ENCODE assay signal across 8 cellular contexts in the genomic region with DNA sequence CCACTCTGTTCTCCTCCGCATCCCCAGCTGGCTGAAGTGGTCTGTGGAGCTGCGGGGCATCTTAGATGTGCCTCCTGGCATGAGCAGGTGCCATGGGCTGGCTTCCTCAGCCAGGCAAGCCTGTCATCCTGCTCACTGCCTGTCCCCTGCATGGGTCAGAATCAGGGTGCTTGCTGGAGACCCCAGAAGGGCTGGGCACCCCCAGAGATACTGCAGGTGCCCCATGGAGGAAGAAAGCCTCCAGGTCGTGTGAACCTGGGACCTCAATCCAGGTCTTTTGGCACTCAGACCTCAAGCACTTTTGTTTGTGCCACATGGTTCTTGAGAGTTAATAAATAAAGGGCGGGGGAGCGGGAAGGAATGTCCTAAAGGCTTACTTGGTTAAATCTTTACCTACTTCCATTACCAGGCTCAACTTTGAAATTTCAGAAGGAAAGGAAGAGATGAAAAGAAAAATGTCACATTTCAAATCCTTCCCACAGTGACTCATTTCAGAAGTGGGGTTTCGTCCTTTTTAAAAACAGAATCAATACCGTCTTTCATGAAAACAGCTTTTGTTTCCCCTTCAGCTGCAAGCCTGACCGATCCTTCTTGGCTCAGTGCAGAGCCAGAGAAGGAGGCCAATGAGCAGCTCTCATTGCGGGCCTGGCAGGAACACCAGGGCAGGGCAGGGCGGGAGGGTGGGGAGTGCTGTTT.
A peak's percentile ranks its signal among the peaks of the same experiment; 100 is the strongest.
DNase-seq lines count a peak whose midpoint lies in the region; ATAC-seq, FAIRE-seq and TF ChIP-seq lines count a peak whose summit lies in the region.

No MANE protein-coding gene starts in this region.

- POLR2A ChIA-PET in A673 (lab: Charles Lee; ENCODE audit: low non-redundant PET): no interaction called here

- TF ChIP-seq POLR2A in GM12891 (IDR thresholded peaks at IDR 0.05; ENCODE audit: low read depth, low read length): no peak

- no TSS peak for BruUV-seq in A673 (replicated peaks; lab: Mats Ljungman, UMichigan)

- CTCF ChIA-PET in A673 (lab: Charles Lee): no interaction called here

- H3K9ac ChIP-seq in OCI-LY3 (ENCODE audit: low read length): no peak overlapping the region

- intact Hi-C loops in A673 (cut with micrococcal nuclease; ENCODE audit: unreplicated experiment): no loop called here

- DNase-seq in GM12891 (ENCODE audit: insufficient read length, low spot score) (peak; percentile 52), left kidney (ENCODE audit: low read depth, low spot score) (peak; percentile 69), A673 (ENCODE audit: low spot score) (no peak)
- DNase-seq in stimulated activated CD4-positive, alpha-beta T cell treated with anti-CD3 and anti-CD28 coated beads, Interleukin-2, amount 100 ng/mL, for 24 hours: no peak
- DNase-seq in activated CD4-positive, CD25-positive, alpha-beta regulatory T cell treated with anti-CD3 and anti-CD28 coated beads, Interleukin-2, amount 50 U/mL, for 72 hours: no peak
- DNase-seq in effector CD8-positive, alpha-beta T cell (lab: John Stamatoyannopoulos, UW): no peak

- peak; percentile 69 for FAIRE-seq in GM12891 (lab: Jason Lieb, UNC)

- H3K9me3 ChIP-seq in OCI-LY3 (ENCODE audit: insufficient read depth, low read length) (no peaks in the 10 kb centered on the region), A673 (ENCODE audit: low read depth, low read length, poor library complexity, severe bottlenecking) (no peaks in the 10 kb centered on the region)

- H3K4me1 ChIP-seq in OCI-LY3 (ENCODE audit: low read length) (peaks cover 16% of the 10 kb centered on the region), A673 (ENCODE audit: insufficient read depth, low read length, poor library complexity, severe bottlenecking) (no peaks in the 10 kb centered on the region)

- H3K4me2 ChIP-seq in OCI-LY3 (ENCODE audit: low read length): peak overlapping the region; percentile 59

- H3K27ac ChIP-seq in OCI-LY3 (ENCODE audit: low read length) (no peak overlapping the region), A673 (ENCODE audit: low read depth, low read length, poor library complexity, severe bottlenecking) (no peak overlapping the region)

- H2AFZ ChIP-seq in OCI-LY3 (ENCODE audit: low read depth, low read length): no peak overlapping the region

- peaks cover 23% of the 10 kb centered on the region for H3K27me3 ChIP-seq in OCI-LY3 (ENCODE audit: low read depth, low read length)
- no peaks in the 10 kb centered on the region for H3K27me3 ChIP-seq in A673 (replicated peaks; ENCODE audit: insufficient read depth, low read depth, low read length, poor library complexity)

- H3K79me2 ChIP-seq in OCI-LY3 (ENCODE audit: low read length): no peaks in the 10 kb centered on the region

- peak; percentile 88 for ATAC-seq in GM21737 (IDR thresholded peaks at IDR 0.05; ENCODE audit: unreplicated experiment)

- no peaks in the 10 kb centered on the region for H4K20me1 ChIP-seq in OCI-LY3 (ENCODE audit: insufficient read depth, low read length)

- TF ChIP-seq CTCF in OCI-LY3 (IDR thresholded peaks at IDR 0.05; ENCODE audit: low read depth, low read length) (no peak), A673 (conservative IDR thresholded peaks at IDR 0.05; ENCODE audit: low read depth, low read length) (no peak)

- H3K36me3 ChIP-seq in OCI-LY3 (replicated peaks; ENCODE audit: low read depth, low read length) (no peaks in the 10 kb centered on the region), A673 (ENCODE audit: insufficient read depth, low read length, poor library complexity, severe bottlenecking) (no peaks in the 10 kb centered on the region)

- peak overlapping the region; percentile 46 for H3K4me3 ChIP-seq in OCI-LY3 (ENCODE audit: low read length)
- H3K4me3 ChIP-seq in A673 (ENCODE audit: low read depth, low read length, poor library complexity, severe bottlenecking): no peak overlapping the region

TF ChIP-seq in GM12891, 5 proteins besides CTCF, POLR2A, EP300 and RAD21:
- TF ChIP-seq POU2F2 (IDR thresholded peaks at IDR 0.05; ENCODE audit: low read depth, low read length) (no peak), TAF1 (IDR thresholded peaks at IDR 0.05; ENCODE audit: low read depth, low read length) (no peak), SPI1 (IDR thresholded peaks at IDR 0.05; ENCODE audit: low read depth, low read length) (no peak), POLR2AphosphoS5 (IDR thresholded peaks at IDR 0.05; ENCODE audit: low read depth, low read length) (no peak), PAX5 (IDR thresholded peaks at IDR 0.05; ENCODE audit: insufficient read depth, low read length, severe bottlenecking) (no peak)

Comparison
In these comparisons a context has a peak if more than half of its experiments do, and no peak if none do; other contexts are left out.
1. DNase-seq: peak in GM12891 (single experiment) and left kidney (single experiment); none in stimulated activated CD4-positive, alpha-beta T cell treated with anti-CD3 and anti-CD28 coated beads, Interleukin-2, amount 100 ng/mL, for 24 hours (0 of 2), A673 (single experiment), activated CD4-positive, CD25-positive, alpha-beta regulatory T cell treated with anti-CD3 and anti-CD28 coated beads, Interleukin-2, amount 50 U/mL, for 72 hours (single experiment) and effector CD8-positive, alpha-beta T cell (single experiment).